19 cellular contexts compared by ENCODE assay signal in the genomic region with DNA sequence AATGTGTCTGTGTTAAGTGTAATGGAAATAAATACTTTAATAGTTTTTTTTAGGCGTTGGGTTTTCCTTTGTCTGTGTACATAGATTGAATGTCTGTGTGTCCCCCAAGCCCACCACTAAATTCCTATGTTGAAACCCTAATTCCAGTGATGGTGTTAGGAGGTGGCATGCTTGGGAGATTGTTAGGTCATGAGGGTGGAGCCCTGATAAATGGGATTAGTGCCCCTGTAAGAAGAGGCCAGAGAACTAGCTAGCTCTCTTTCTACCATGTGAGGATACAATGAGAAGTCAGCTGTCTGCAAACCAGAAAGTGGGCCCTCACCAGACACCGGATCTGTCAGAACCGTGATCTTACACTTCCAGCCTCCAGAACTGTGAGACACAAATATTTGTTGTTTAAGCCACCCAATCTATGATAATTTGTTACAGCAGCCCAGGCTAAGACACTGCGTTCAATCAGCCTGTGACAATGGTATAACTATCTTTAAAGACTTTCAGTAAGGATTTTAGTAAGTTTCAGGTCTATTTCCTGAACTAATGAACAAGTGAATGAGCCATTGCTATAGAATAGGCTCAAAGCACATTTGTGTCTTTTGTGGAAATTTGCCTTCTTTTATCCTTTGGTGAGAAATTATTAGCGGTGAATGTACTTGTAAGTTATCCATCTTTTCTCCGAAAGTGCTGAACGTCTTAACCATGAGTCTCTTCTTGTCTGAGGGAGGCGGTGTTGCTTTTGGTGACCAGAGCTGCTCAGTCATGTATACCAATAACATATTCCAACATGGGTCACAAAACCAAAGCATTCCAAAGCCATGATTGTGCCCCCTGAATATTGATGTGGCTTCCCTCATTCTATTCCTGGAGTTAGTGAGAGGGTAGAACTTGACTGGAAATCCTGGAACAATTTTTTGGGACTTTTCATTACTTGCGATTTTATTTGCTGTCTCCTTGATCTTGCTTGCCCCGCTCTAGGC. TPM values are rescaled to one million over a fixed set of nuclear protein-coding genes. Genes with fewer than 3 reads are reported as not detected.
A peak's percentile ranks its signal among the peaks of the same experiment; 100 is the strongest.
DNase-seq lines count a peak whose midpoint lies in the region; ATAC-seq and TF ChIP-seq lines count a peak whose summit lies in the region.
"Had no signal": no experiment of that assay in that cellular context is flagged by ENCODE, and none has a peak within 500 bp of the region (broad histone marks: within the 10 kb centered on the region; RNA-seq: fewer than 3 reads in every experiment).

No MANE protein-coding gene starts in this region.

- H3K27ac ChIP-seq in brain microvascular endothelial cell: peak overlapping the region; percentile 100
- H3K27ac ChIP-seq: C4-2B, colonic mucosa, lower lobe of right lung, PC-9 had no signal

- in situ Hi-C loops in brain microvascular endothelial cell (cut with HindIII; ENCODE audit: low pct_ligation_motif_present, low sequenced_read_pairs): no loop called here

- H3K27ac Mint-ChIP-seq in nephron progenitor cell (peak overlapping the region; percentile 29), endothelial cell (ENCODE audit: unreplicated experiment) (no peak overlapping the region)

- peak; percentile 32 for DNase-seq in AG08396 (ENCODE audit: low spot score)
- DNase-seq in HCEC 1CT: peak; percentile 33
- peak; percentile 92 for DNase-seq in brain microvascular endothelial cell
- DNase-seq in nephron progenitor cell: no peak
- no peak for DNase-seq in DMS 273 (lab: John Stamatoyannopoulos, UW; ENCODE audit: unreplicated experiment)
- DNase-seq in endothelial cell (ENCODE audit: low spot score): no peak
- no peak for DNase-seq in AML-193 (lab: John Stamatoyannopoulos, UW)
- DNase-seq: activated CD8-positive, alpha-beta memory T cell treated with anti-CD3 and anti-CD28 coated beads, Interleukin-2, amount 50 U/mL, for 4 hours; activated naive CD8-positive, alpha-beta T cell treated with anti-CD3 and anti-CD28 coated beads, Interleukin-2, amount 50 U/mL, for 24 hours; colonic mucosa; DMS79; erythroblast; lower lobe of right lung; NCI-H1930; NCI-H526; PC-9 had no signal

- TF ChIP-seq CTCF in brain microvascular endothelial cell (IDR thresholded peaks at IDR 0.05; ENCODE audit: low read depth, low read length, missing control alignments): peak; percentile 32
- TF ChIP-seq CTCF in nephron progenitor cell (IDR thresholded peaks at IDR 0.05): no peak
- no peak for TF ChIP-seq CTCF in endothelial cell (IDR thresholded peaks at IDR 0.05; ENCODE audit: unreplicated experiment)

- no peaks in the 10 kb centered on the region for H3K36me3 ChIP-seq in brain microvascular endothelial cell (replicated peaks)
- H3K36me3 ChIP-seq: colonic mucosa, lower lobe of right lung had no signal

- H3K27me3 Mint-ChIP-seq in nephron progenitor cell (ENCODE audit: low read depth, poor library complexity) (peaks cover 7% of the 10 kb centered on the region), endothelial cell (ENCODE audit: unreplicated experiment) (peaks cover 3% of the 10 kb centered on the region)

- no peak overlapping the region for H3K4me3 Mint-ChIP-seq in nephron progenitor cell
- no peak overlapping the region for H3K4me3 Mint-ChIP-seq in endothelial cell (ENCODE audit: unreplicated experiment)
- H3K4me3 Mint-ChIP-seq: activated naive CD8-positive, alpha-beta T cell treated with anti-CD3 and anti-CD28 coated beads, Interleukin-2, amount 50 U/mL, for 24 hours; neural crest cell had no signal

- H3K27me3 ChIP-seq in brain microvascular endothelial cell (replicated peaks): no peaks in the 10 kb centered on the region
- H3K27me3 ChIP-seq: colonic mucosa had no signal

- H3K4me1 Mint-ChIP-seq in nephron progenitor cell: peaks cover 64% of the 10 kb centered on the region
- peaks cover 13% of the 10 kb centered on the region for H3K4me1 Mint-ChIP-seq in endothelial cell (ENCODE audit: unreplicated experiment)

- no peak overlapping the region for H3K4me3 ChIP-seq in brain microvascular endothelial cell (ENCODE audit: low read depth, low read length)
- H3K4me3 ChIP-seq: colonic mucosa, lower lobe of right lung, PC-9 had no signal

- H3K9me3 Mint-ChIP-seq in nephron progenitor cell: peaks cover 33% of the 10 kb centered on the region
- no peaks in the 10 kb centered on the region for H3K9me3 Mint-ChIP-seq in endothelial cell (ENCODE audit: unreplicated experiment)

- H3K36me3 Mint-ChIP-seq in nephron progenitor cell (ENCODE audit: low read depth): peaks cover 6% of the 10 kb centered on the region
- no peaks in the 10 kb centered on the region for H3K36me3 Mint-ChIP-seq in endothelial cell (ENCODE audit: low read depth, unreplicated experiment)

- no peak for ATAC-seq in HG03097 (IDR thresholded peaks at IDR 0.05; ENCODE audit: low FRiP score, unreplicated experiment)
- ATAC-seq: activated naive CD8-positive, alpha-beta T cell treated with anti-CD3 and anti-CD28 coated beads, Interleukin-2, amount 50 U/mL, for 24 hours; lower lobe of right lung had no signal

RNA-seq across cellular contexts. Expression of gene IL1R1, which starts 29.6 kb away (rescaled TPM):
- 1.0 TPM for total RNA-seq in endothelial cell (ENCODE audit: unreplicated experiment)

Comparison
In these comparisons a context has a peak if more than half of its experiments do, and no peak if none do; other contexts are left out.
1. DNase-seq: peak in AG08396 (single experiment), HCEC 1CT (single experiment) and brain microvascular endothelial cell (single experiment); none in nephron progenitor cell (single experiment), DMS 273 (single experiment), endothelial cell (single experiment) and AML-193 (0 of 2).